18 cellular contexts compared by ENCODE assay signal in genomic region chr15:29382862-29383261, GRCh38.
"Had no signal": no experiment of that assay in that cellular context is flagged by ENCODE, and none has a peak within 500 bp of the region (broad histone marks: within the 10 kb centered on the region; RNA-seq: fewer than 3 reads in every experiment).

No MANE protein-coding gene starts in this region.

- H3K9me3 ChIP-seq: ascending aorta, colonic mucosa, lower lobe of right lung, sigmoid colon, thoracic aorta, upper lobe of right lung had no signal

- H3K36me3 Mint-ChIP-seq: stimulated activated memory B cell treated with anti-CD40 and anti-IgM and Interleukin-4, amounts not matched to agents 10 μg/mL and 1 μg/mL and 100 μg/mL, for 72 hours had no signal

- H3K4me3 Mint-ChIP-seq: activated CD4-positive, alpha-beta T cell treated with anti-CD3 and anti-CD28 coated beads, Interleukin-2, amount 10 ng/mL, durations not matched to agents 7 days and 5 days; activated CD8-positive, alpha-beta T cell treated with anti-CD3 and anti-CD28 coated beads, Interleukin-2, amount 10 ng/mL, durations not matched to agents 7 days and 5 days; central memory CD8-positive, alpha-beta T cell; nephron; stimulated activated memory B cell treated with anti-CD40 and anti-IgM and Interleukin-4, amounts not matched to agents 10 μg/mL and 1 μg/mL and 100 μg/mL, for 72 hours had no signal

- H3K27ac Mint-ChIP-seq: activated CD4-positive, alpha-beta T cell treated with anti-CD3 and anti-CD28 coated beads, Interleukin-2, amount 10 ng/mL, durations not matched to agents 7 days and 5 days; activated CD8-positive, alpha-beta T cell treated with anti-CD3 and anti-CD28 coated beads, Interleukin-2, amount 10 ng/mL, durations not matched to agents 7 days and 5 days; nephron; stimulated activated memory B cell treated with anti-CD40 and anti-IgM and Interleukin-4, amounts not matched to agents 10 μg/mL and 1 μg/mL and 100 μg/mL, for 72 hours had no signal

- H3K4me1 Mint-ChIP-seq: activated CD4-positive, alpha-beta T cell treated with anti-CD3 and anti-CD28 coated beads, Interleukin-2, amount 10 ng/mL, durations not matched to agents 7 days and 5 days; central memory CD8-positive, alpha-beta T cell; nephron; stimulated activated memory B cell treated with anti-CD40 and anti-IgM and Interleukin-4, amounts not matched to agents 10 μg/mL and 1 μg/mL and 100 μg/mL, for 72 hours had no signal

- DNase-seq: activated CD4-positive, alpha-beta T cell treated with anti-CD3 and anti-CD28 coated beads, Interleukin-2, amount 10 ng/mL, durations not matched to agents 7 days and 5 days; activated CD8-positive, alpha-beta T cell treated with anti-CD3 and anti-CD28 coated beads, Interleukin-2, amount 10 ng/mL, durations not matched to agents 7 days and 5 days; activated effector memory CD4-positive, alpha-beta T cell treated with anti-CD3 and anti-CD28 coated beads, Interleukin-2, amount 50 U/mL, for 16 hours; activated naive CD4-positive, alpha-beta T cell treated with anti-CD3 and anti-CD28 coated beads, Interleukin-2, amount 50 U/mL, for 16 hours; activated T-cell treated with anti-CD3 and anti-CD28 coated beads, Interleukin-2, amount 50 U/mL, for 48 hours; colonic mucosa; erythroblast; head of caudate nucleus; lower lobe of right lung; nucleus accumbens; sigmoid colon; stimulated activated CD4-positive, alpha-beta T cell treated with anti-CD3 and anti-CD28 coated beads, Interleukin-4, amount 100 ng/mL, for 24 hours; upper lobe of right lung had no signal

- H3K9me3 Mint-ChIP-seq: activated CD4-positive, alpha-beta T cell treated with anti-CD3 and anti-CD28 coated beads, Interleukin-2, amount 10 ng/mL, durations not matched to agents 7 days and 5 days; central memory CD8-positive, alpha-beta T cell; stimulated activated memory B cell treated with anti-CD40 and anti-IgM and Interleukin-4, amounts not matched to agents 10 μg/mL and 1 μg/mL and 100 μg/mL, for 72 hours had no signal

- H3K27me3 ChIP-seq: ascending aorta, colonic mucosa, sigmoid colon, upper lobe of right lung had no signal

- H3K27ac ChIP-seq: ascending aorta, colonic mucosa, lower lobe of right lung, sigmoid colon, thoracic aorta, upper lobe of right lung had no signal

- H3K4me3 ChIP-seq: ascending aorta, colonic mucosa, lower lobe of right lung, sigmoid colon, thoracic aorta, upper lobe of right lung had no signal

- H3K4me1 ChIP-seq: ascending aorta, colonic mucosa, lower lobe of right lung, sigmoid colon, upper lobe of right lung had no signal

- H3K27me3 Mint-ChIP-seq: activated CD4-positive, alpha-beta T cell treated with anti-CD3 and anti-CD28 coated beads, Interleukin-2, amount 10 ng/mL, durations not matched to agents 7 days and 5 days had no signal

- H3K36me3 ChIP-seq: ascending aorta, colonic mucosa, lower lobe of right lung, sigmoid colon, thoracic aorta, upper lobe of right lung had no signal
